In the genomic region with DNA sequence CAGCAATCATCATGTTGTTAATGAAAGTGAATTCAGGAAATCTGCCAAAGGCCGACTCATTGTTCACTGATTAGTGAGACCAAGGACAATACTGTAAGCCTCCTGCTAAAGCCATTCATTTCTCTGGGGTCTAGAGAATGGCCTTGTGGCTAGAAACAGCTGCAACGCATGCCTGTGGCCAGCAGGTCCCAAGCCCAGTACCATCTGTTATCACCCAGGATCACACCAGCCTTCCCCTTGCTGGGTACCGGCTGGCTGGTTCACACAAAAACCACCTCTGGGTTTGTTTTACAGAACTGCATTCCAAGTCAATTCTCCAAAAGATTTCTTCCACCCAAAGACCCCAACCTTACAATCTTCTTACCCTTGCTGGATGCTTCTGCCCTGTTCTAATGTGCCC, we compare ENCODE assay signal across 11 cellular contexts.
DNase-seq lines count a peak whose midpoint lies in the region; ATAC-seq and TF ChIP-seq lines count a peak whose summit lies in the region.
"Had no signal": no experiment of that assay in that cellular context is flagged by ENCODE, and none has a peak within 500 bp of the region (broad histone marks: within the 10 kb centered on the region; RNA-seq: fewer than 3 reads in every experiment).

No MANE protein-coding gene starts in this region.

- DNase-seq in DMS 273 (lab: John Stamatoyannopoulos, UW; ENCODE audit: unreplicated experiment) (peak; percentile 62), DMS 273 treated with DMSO at 0.1 percent for 48 hours (lab: John Stamatoyannopoulos, UW) (no peak), astrocyte of the spinal cord (ENCODE audit: low read depth, low spot score) (peak; percentile 67), islet precursor cell (peak; percentile 74), superior temporal gyrus (ENCODE audit: extremely low spot score) (peak; percentile 47), hypothalamus (lab: John Stamatoyannopoulos, UW) (no peak), HuH-7.5 (ENCODE audit: low spot score) (no peak)
- DNase-seq: activated CD4-positive, alpha-beta T cell treated with anti-CD3 and anti-CD28 coated beads for 1 hour; Kasumi-1; stimulated activated naive CD4-positive, alpha-beta T cell had no signal

- no peak for ATAC-seq in GM19023 (IDR thresholded peaks at IDR 0.05; ENCODE audit: unreplicated experiment)

- H3K4me3 ChIP-seq in astrocyte of the spinal cord (ENCODE audit: low read depth, low read length), result no peak overlapping the region

- in situ Hi-C loops in astrocyte of the spinal cord (cut with HindIII; ENCODE audit: low sequenced_read_pairs), result no loop called here

- no peak for TF ChIP-seq CTCF in astrocyte of the spinal cord (IDR thresholded peaks at IDR 0.05; ENCODE audit: low read depth, low read length)

Comparison
In these comparisons a context has a peak if more than half of its experiments do, and no peak if none do; other contexts are left out.
1. DNase-seq: peak in DMS 273 (single experiment), astrocyte of the spinal cord (single experiment), islet precursor cell (single experiment) and superior temporal gyrus (single experiment); none in DMS 273 treated with DMSO at 0.1 percent for 48 hours (single experiment), hypothalamus (0 of 51) and HuH-7.5 (single experiment).